Comparison of ENCODE assay signal across 14 cellular contexts in the genomic region with DNA sequence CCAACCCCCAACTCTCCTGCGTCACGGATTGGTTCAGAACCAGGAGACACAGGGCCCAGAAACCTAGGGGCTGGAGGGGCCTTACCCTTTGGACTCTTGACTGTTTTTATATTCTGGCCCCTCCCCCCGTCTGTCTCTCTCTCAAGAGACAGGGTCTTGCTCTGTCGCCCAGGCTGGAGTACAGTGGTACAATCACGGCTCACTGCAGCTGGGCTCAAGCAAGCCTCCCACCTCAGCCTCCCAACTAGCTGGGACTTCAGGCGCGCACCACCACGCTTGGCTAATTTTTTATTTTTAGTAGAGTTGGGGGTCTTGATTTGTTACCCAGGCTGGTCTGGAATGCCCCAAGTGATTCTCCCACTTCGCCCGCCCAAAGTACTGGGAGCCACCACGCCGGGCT. TPM values are rescaled to one million over a fixed set of nuclear protein-coding genes. Genes with fewer than 3 reads are reported as not detected.
DNase-seq lines count a peak whose midpoint lies in the region; ATAC-seq, FAIRE-seq and TF ChIP-seq lines count a peak whose summit lies in the region.
"Had no signal": no experiment of that assay in that cellular context is flagged by ENCODE, and none has a peak within 500 bp of the region (broad histone marks: within the 10 kb centered on the region; RNA-seq: fewer than 3 reads in every experiment).

No MANE protein-coding gene starts in this region.

- TF ChIP-seq RAD21 in HepG2 (CRISPR knock-in tag; IDR thresholded peaks at IDR 0.05), result no peak

- TF ChIP-seq POLR2A in HepG2 (IDR thresholded peaks at IDR 0.05; ENCODE audit: insufficient read depth in 1 of 2, low read depth in 2 of 2, low read length in 2 of 2) (no peak), sigmoid colon (IDR thresholded peaks at IDR 0.05) (no peak)

- no TSS peak for BruUV-seq in HepG2 (replicated peaks; lab: Mats Ljungman, UMichigan)

- no peak overlapping the region for H3K4me3 Mint-ChIP-seq in CD14-positive monocyte
- H3K4me3 Mint-ChIP-seq: CD4-positive, alpha-beta T cell; GM23338; IgD-negative memory B cell had no signal

- CTCF ChIA-PET in HepG2 (lab: Yijun Ruan, JAX; ENCODE audit: low intra/inter-chr PET ratio, low total read pairs), result no interaction called here

- H3K27me3 ChIP-seq in HepG2 (ENCODE audit: control insufficient read depth in 1 of 2, insufficient read depth in 2 of 2, low read length in 2 of 2), result no peaks in the 10 kb centered on the region
- no peaks in the 10 kb centered on the region for H3K27me3 ChIP-seq in aorta (ENCODE audit: control insufficient read depth in 1 of 2, insufficient read depth in 2 of 2, low read length in 1 of 2)
- H3K27me3 ChIP-seq in sigmoid colon, result no peaks in the 10 kb centered on the region

- 94% methylated on average over 12 of the region's 12 CpGs for WGBS in HepG2 (ENCODE audit: low lambda C conversion rate)
- 91 to 94% methylated on average over 12 of the region's 12 CpGs for WGBS in aorta, 2 donors
- 94 to 95% methylated on average over 12 of the region's 12 CpGs for WGBS in sigmoid colon, 2 donors

- H3K4me2 ChIP-seq in HepG2 (ENCODE audit: low read depth, low read length), result no peak overlapping the region
- H3K4me2 ChIP-seq: GM23338 had no signal

- H3K27ac Mint-ChIP-seq in CD14-positive monocyte, result no peak overlapping the region
- H3K27ac Mint-ChIP-seq: CD4-positive, alpha-beta T cell; GM23338; IgD-negative memory B cell had no signal

- H3K4me3 ChIP-seq in HepG2 (replicated peaks in 1 of 3; ENCODE audit: insufficient read depth in 1 of 3, low read depth in 2 of 3, low read length in 3 of 3), result no peak overlapping the region
- H3K4me3 ChIP-seq in aorta (ENCODE audit: low read length in 2 of 2), result no peak overlapping the region
- no peak overlapping the region for H3K4me3 ChIP-seq in sigmoid colon
- H3K4me3 ChIP-seq: GM23338 had no signal

- H3K9me3 Mint-ChIP-seq in CD14-positive monocyte, result peaks cover 3 to 11% (median 7%) of the 10 kb centered on the region in 7 donors

- no peak for ATAC-seq in Right ventricle myocardium inferior
- ATAC-seq in left ventricle myocardium superior, result no peak
- no peak for ATAC-seq in HepG2
- ATAC-seq in aorta (ENCODE audit: low FRiP score), result no peak
- no peak for ATAC-seq in GM18519 (IDR thresholded peaks at IDR 0.05; ENCODE audit: low FRiP score, unreplicated experiment)
- ATAC-seq: GM23338 had no signal

- intact Hi-C loops in Right ventricle myocardium inferior (cut with DNase I) (no loop called here), left ventricle myocardium superior (cut with micrococcal nuclease) (no loop called here), CD14-positive monocyte (cut with micrococcal nuclease) (no loop called here), HepG2 (cut with micrococcal nuclease; ENCODE audit: unreplicated experiment) (no loop called here), aorta (cut with DNase I) (no loop called here), sigmoid colon (cut with DNase I) (no loop called here)

- POLR2A ChIA-PET in HepG2 (lab: Yijun Ruan, JAX), result interaction anchor here (2.6 kb wide), 1 partner anchor 35 kb away, joined by 12 read pairs; no protein-coding TSS in a partner anchor

- H3K27me3 Mint-ChIP-seq in CD14-positive monocyte (ENCODE audit: low read depth in 3 of 3), result peaks cover 1 to 9% (median 6%) of the 10 kb centered on the region in 3 donors
- H3K27me3 Mint-ChIP-seq: CD4-positive, alpha-beta T cell; IgD-negative memory B cell had no signal

- H3K4me1 Mint-ChIP-seq in CD14-positive monocyte, result no peaks in the 10 kb centered on the region

- H3K36me3 ChIP-seq in HepG2 (replicated peaks in 1 of 2; ENCODE audit: control insufficient read depth in 1 of 2, insufficient read depth in 2 of 2, low read length in 2 of 2) (peaks cover 8 to 17% of the 10 kb centered on the region in 2 experiments; a peak in 3 of 5 replicates), aorta (ENCODE audit: control insufficient read depth in 1 of 2, insufficient read depth in 2 of 2, low read length in 1 of 2) (no peaks in the 10 kb centered on the region), sigmoid colon (no peaks in the 10 kb centered on the region)

- DNase-seq in Right ventricle myocardium inferior (ENCODE audit: missing footprints) (peak; percentile 2), left ventricle myocardium superior (no peak), CD14-positive monocyte (ENCODE audit: low spot score) (peak; percentile 14), HepG2 (ENCODE audit: low spot score) (no peak), aorta (peak; percentile 10 to 44), sigmoid colon (no peak)
- DNase-seq: Calu3; CD4-positive, alpha-beta T cell; DMS 273 treated with DMSO at 0.1 percent for 48 hours; H7 had no signal

- H3K36me3 Mint-ChIP-seq in CD14-positive monocyte, result no peaks in the 10 kb centered on the region

- no peaks in the 10 kb centered on the region for H4K20me1 ChIP-seq in HepG2 (ENCODE audit: insufficient read depth, low read length)

- no peaks in the 10 kb centered on the region for H3K9me3 ChIP-seq in HepG2 (ENCODE audit: low read length)
- peaks cover under 1% of the 10 kb centered on the region for H3K9me3 ChIP-seq in aorta (ENCODE audit: control insufficient read depth, low read length)
- H3K9me3 ChIP-seq in sigmoid colon, result no peaks in the 10 kb centered on the region

- H3K79me2 ChIP-seq in HepG2 (ENCODE audit: insufficient read depth, low read length), result no peaks in the 10 kb centered on the region

- TF ChIP-seq EP300 in HepG2 (IDR thresholded peaks at IDR 0.05; ENCODE audit: low read depth in 2 of 2, low read length in 2 of 2), result no peak
- no peak for TF ChIP-seq EP300 in HepG2 (CRISPR knock-in tag; IDR thresholded peaks at IDR 0.05; ENCODE audit: borderline replicate concordance)
- TF ChIP-seq EP300 in sigmoid colon (IDR thresholded peaks at IDR 0.05), result no peak

- no peak for TF ChIP-seq CTCF in CD14-positive monocyte (IDR thresholded peaks at IDR 0.05)
- TF ChIP-seq CTCF in HepG2 (CRISPR knock-in tag; IDR thresholded peaks at IDR 0.05), result no peak
- TF ChIP-seq CTCF in sigmoid colon (IDR thresholded peaks at IDR 0.05), result no peak

- H3K9ac ChIP-seq in HepG2 (ENCODE audit: insufficient read depth, low read depth, low read length), result no peak overlapping the region

- H3K4me1 ChIP-seq in HepG2 (ENCODE audit: insufficient read depth, low read length) (peaks cover 39% of the 10 kb centered on the region), aorta (ENCODE audit: control insufficient read depth in 1 of 2, insufficient read depth in 2 of 2, low read length in 2 of 2) (no peaks in the 10 kb centered on the region), sigmoid colon (no peaks in the 10 kb centered on the region)

- no peak overlapping the region for H2AFZ ChIP-seq in HepG2 (ENCODE audit: low read length)
- H2AFZ ChIP-seq: GM23338 had no signal

- H3K27ac ChIP-seq in HepG2 (ENCODE audit: extremely low read length, insufficient read depth, low read length) (no peak overlapping the region), aorta (ENCODE audit: low read depth in 1 of 2, low read length in 2 of 2) (no peak overlapping the region), sigmoid colon (no peak overlapping the region)
- H3K27ac ChIP-seq: 22Rv1 had no signal

- in situ Hi-C loops in HepG2 (cut with HindIII; ENCODE audit: extremely low pct_ligation_motif_present, low pct_unique_long_range_greater_than_20kb), result loop anchor here (5.0 kb wide), 1 partner anchor 35 kb away; no protein-coding TSS in a partner anchor

- FAIRE-seq in HepG2 (lab: Jason Lieb, UNC), result no peak

TF ChIP-seq in HepG2, 621 proteins besides CTCF, POLR2A, EP300 and RAD21 (continues in another document):
- 0 out of 2 replicates have a peak, but pooled peaks have one; percentile 11 for TF ChIP-seq HNF4A (CRISPR knock-in tag; IDR thresholded peaks at IDR 0.05)
- TF ChIP-seq THRA (CRISPR knock-in tag; IDR thresholded peaks at IDR 0.05; ENCODE audit: borderline replicate concordance), result no peak

RNA-seq across cellular contexts. Expression of gene PRKCZ, which starts 52.5 kb away (rescaled TPM):
- 16.4 TPM for total RNA-seq in Right ventricle myocardium inferior
- 20.8 TPM for total RNA-seq in left ventricle myocardium superior
- 1 to 10 TPM in 1 of 2 donors, under 1 TPM in 1; 0.74 to 1.4 TPM for polyA plus RNA-seq in CD14-positive monocyte
- 21.9 and 34.7 TPM in 2 replicates for total RNA-seq in HepG2 (2016; rRNA removed; fragmentation: Illumina TruSeq; extraction: Trizol)
- 25.5 and 28.3 TPM in 2 replicates for total RNA-seq in HepG2 (2016; cell fraction: cytosol; rRNA removed; fragmentation: Illumina TruSeq; extraction: Trizol; ENCODE audit: low read depth)
- 20.0 and 36.5 TPM in 2 replicates for total RNA-seq in HepG2 (2016; cell fraction: insoluble cytoplasmic fraction; rRNA removed; fragmentation: Illumina TruSeq; extraction: Trizol)
- 37.0 and 42.3 TPM in 2 replicates for total RNA-seq in HepG2 (2016; cell fraction: membrane; rRNA removed; fragmentation: Illumina TruSeq; extraction: Trizol)
- 30.0 and 34.9 TPM in 2 replicates for total RNA-seq in HepG2 (2016; cell fraction: nucleus; rRNA removed; fragmentation: Illumina TruSeq; extraction: Trizol)
- 85.2 and 85.8 TPM in 2 replicates for polyA plus RNA-seq in HepG2 (2011; rRNA removed)
- 52.8 and 75.3 TPM in 2 replicates for polyA plus RNA-seq in HepG2 (2011; cell fraction: cytosol; rRNA removed)
- 132 and 197 TPM in 2 replicates for polyA plus RNA-seq in HepG2 (2011; cell fraction: nucleus; rRNA removed)
- 47.5 and 47.9 TPM in 2 replicates for polyA plus RNA-seq in HepG2 (2012)
- polyA plus RNA-seq in HepG2 (2016; cell fraction: cytosol; fragmentation: Illumina TruSeq; extraction: Trizol; ENCODE audit: low read depth), result 23.5 and 27.3 TPM in 2 replicates
- 26.8 and 34.6 TPM in 2 replicates for polyA plus RNA-seq in HepG2 (2016; cell fraction: insoluble cytoplasmic fraction; fragmentation: Illumina TruSeq; extraction: Trizol; ENCODE audit: low read depth)
- polyA plus RNA-seq in HepG2 (2016; cell fraction: membrane; fragmentation: Illumina TruSeq; extraction: Trizol; ENCODE audit: low read depth), result 39.3 and 40.3 TPM in 2 replicates
- polyA plus RNA-seq in HepG2 (2016; cell fraction: nucleus; fragmentation: Illumina TruSeq; extraction: Trizol; ENCODE audit: insufficient read depth, low read depth), result 76.9 and 79.5 TPM in 2 replicates
- polyA minus RNA-seq in HepG2 (2011; rRNA and poly(A)+ RNA removed; ENCODE audit: low replicate concordance), result 29.4 and 69.2 TPM in 2 replicates
- 14.4 and 24.4 TPM in 2 replicates for polyA minus RNA-seq in HepG2 (2011; cell fraction: cytosol; rRNA and poly(A)+ RNA removed)
- 41.4 and 57.0 TPM in 2 replicates for polyA minus RNA-seq in HepG2 (2011; cell fraction: nucleus; rRNA and poly(A)+ RNA removed)
- total RNA-seq in aorta, result 1 to 10 TPM; 3.2 to 5.2 TPM
- polyA plus RNA-seq in aorta, result 10 to 100 TPM in 1 of 2 donors, 1 to 10 TPM in 1; 1.5 to 23.2 TPM
- total RNA-seq in sigmoid colon, result 1 to 10 TPM; 1.4 to 4.8 (median 3.7) TPM
- 10 to 100 TPM; 37.7 to 52.9 (median 37.8) TPM for polyA plus RNA-seq in sigmoid colon

Comparison
In these comparisons a context has a peak if more than half of its experiments do, and no peak if none do; other contexts are left out.
1. DNase-seq: peak in Right ventricle myocardium inferior (single experiment), CD14-positive monocyte (single experiment) and aorta (2 of 2); none in left ventricle myocardium superior (single experiment), HepG2 (single experiment) and sigmoid colon (single experiment).